In the genomic region with DNA sequence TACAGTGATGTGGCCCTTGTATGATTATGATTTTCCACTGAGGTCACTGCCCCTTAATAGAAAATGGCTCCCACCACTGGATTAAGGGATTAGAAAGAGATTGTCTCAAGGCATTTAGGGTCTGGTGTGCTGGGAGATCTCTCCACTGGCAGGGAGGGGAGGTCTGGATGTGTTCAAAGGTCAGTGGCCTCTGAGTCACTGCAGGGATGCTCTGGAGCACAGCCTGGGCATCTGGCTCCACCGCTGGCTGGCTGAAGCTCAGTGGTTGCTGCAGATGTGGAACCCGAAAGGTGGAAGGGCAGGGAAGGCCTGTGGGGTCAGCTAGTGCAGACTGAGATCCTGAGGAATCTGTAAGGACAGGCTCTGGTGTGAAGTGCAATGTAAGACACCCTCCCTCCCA, we compare ENCODE assay signal across 17 cellular contexts. TPM values are rescaled to one million over a fixed set of nuclear protein-coding genes. Genes with fewer than 3 reads are reported as not detected.
A peak's percentile ranks its signal among the peaks of the same experiment; 100 is the strongest.
DNase-seq lines count a peak whose midpoint lies in the region; ATAC-seq and TF ChIP-seq lines count a peak whose summit lies in the region.
"Had no signal": no experiment of that assay in that cellular context is flagged by ENCODE, and none has a peak within 500 bp of the region (broad histone marks: within the 10 kb centered on the region; RNA-seq: fewer than 3 reads in every experiment).

No MANE protein-coding gene starts in this region.

- H3K14ac ChIP-seq in mesenchymal stem cell (ENCODE audit: low read length in 2 of 2) = peak overlapping the region in 1 of 2 experiments; percentile 76

- H3K36me3 Mint-ChIP-seq in activated CD8-positive, alpha-beta T cell treated with anti-CD3 and anti-CD28 coated beads, Interleukin-2, amount 10 ng/mL, durations not matched to agents 7 days and 5 days (ENCODE audit: low read depth) = no peaks in the 10 kb centered on the region
- H3K36me3 Mint-ChIP-seq: IgD-negative memory B cell had no signal

- no peak overlapping the region for H4K8ac ChIP-seq in mesenchymal stem cell (ENCODE audit: low read length)

- H3K18ac ChIP-seq in mesenchymal stem cell (ENCODE audit: low read depth in 1 of 2, low read length in 2 of 2) = peak overlapping the region; percentile 58 to 63

- no peak overlapping the region for H3K4me3 Mint-ChIP-seq in activated CD8-positive, alpha-beta T cell treated with anti-CD3 and anti-CD28 coated beads, Interleukin-2, amount 10 ng/mL, durations not matched to agents 7 days and 5 days

- H3K27ac ChIP-seq in coronary artery (no peak overlapping the region), mesenchymal stem cell (ENCODE audit: low read length, poor library complexity, severe bottlenecking) (no peak overlapping the region), smooth muscle cell (ENCODE audit: low read depth) (peak overlapping the region; percentile 93), substantia nigra (ENCODE audit: low read depth, low read length, poor library complexity, severe bottlenecking) (no peak overlapping the region)
- H3K27ac ChIP-seq: SJSA1 had no signal

- CTCF ChIA-PET in activated CD8-positive, alpha-beta T cell treated with anti-CD3 and anti-CD28 coated beads, Interleukin-2, amount 10 ng/mL, durations not matched to agents 7 days and 5 days (lab: Charles Lee) = no interaction called here

- no peaks in the 10 kb centered on the region for H3K9me3 Mint-ChIP-seq in activated CD8-positive, alpha-beta T cell treated with anti-CD3 and anti-CD28 coated beads, Interleukin-2, amount 10 ng/mL, durations not matched to agents 7 days and 5 days (ENCODE audit: insufficient read depth)
- H3K9me3 Mint-ChIP-seq: IgD-negative memory B cell had no signal

- no peaks in the 10 kb centered on the region for H3K9me3 ChIP-seq in MG63
- no peaks in the 10 kb centered on the region for H3K9me3 ChIP-seq in mesenchymal stem cell (ENCODE audit: control insufficient read depth, low read length)
- H3K9me3 ChIP-seq in smooth muscle cell (replicated peaks; ENCODE audit: low read depth) = no peaks in the 10 kb centered on the region
- H3K9me3 ChIP-seq: SJSA1 had no signal

- peaks cover 10% of the 10 kb centered on the region for H3K27me3 Mint-ChIP-seq in activated CD8-positive, alpha-beta T cell treated with anti-CD3 and anti-CD28 coated beads, Interleukin-2, amount 10 ng/mL, durations not matched to agents 7 days and 5 days (ENCODE audit: low read depth)

- H3K23ac ChIP-seq in mesenchymal stem cell (ENCODE audit: low read length in 2 of 2) = no peak overlapping the region

- peaks cover 9% of the 10 kb centered on the region for H3K4me1 Mint-ChIP-seq in activated CD8-positive, alpha-beta T cell treated with anti-CD3 and anti-CD28 coated beads, Interleukin-2, amount 10 ng/mL, durations not matched to agents 7 days and 5 days (ENCODE audit: low read depth)
- H3K4me1 Mint-ChIP-seq: IgD-negative memory B cell had no signal

- H3K4me2 ChIP-seq in mesenchymal stem cell (ENCODE audit: low read length, poor library complexity, severe bottlenecking) (no peak overlapping the region), smooth muscle cell (peak overlapping the region; percentile 38)

- WGBS in mesenchymal stem cell = 52% methylated on average over 2 of the region's 2 CpGs
- 15% methylated on average over 2 of the region's 2 CpGs for WGBS in smooth muscle cell (ENCODE audit: low lambda C conversion rate)

- TF ChIP-seq CTCF in coronary artery (IDR thresholded peaks at IDR 0.05) (no peak), smooth muscle cell (IDR thresholded peaks at IDR 0.05; ENCODE audit: borderline replicate concordance, insufficient read depth, poor library complexity, severe bottlenecking) (no peak)

- H3K9ac ChIP-seq in mesenchymal stem cell (ENCODE audit: low read length) (peak overlapping the region; percentile 10), smooth muscle cell (ENCODE audit: low read depth) (no peak overlapping the region)

- POLR2A ChIA-PET in activated CD8-positive, alpha-beta T cell treated with anti-CD3 and anti-CD28 coated beads, Interleukin-2, amount 10 ng/mL, durations not matched to agents 7 days and 5 days (lab: Charles Lee) = no interaction called here

- DNase-seq in MG63 (peak; percentile 82), coronary artery (ENCODE audit: low spot score) (peak; percentile 57), mesenchymal stem cell (peak; percentile 18), smooth muscle cell (lab: John Stamatoyannopoulos, UW; ENCODE audit: unreplicated experiment) (no peak), substantia nigra (lab: John Stamatoyannopoulos, UW) (no peak), NCI-H146 treated with DMSO at 0.1 percent for 48 hours (lab: John Stamatoyannopoulos, UW; ENCODE audit: unreplicated experiment) (no peak)
- DNase-seq in activated CD8-positive, alpha-beta T cell treated with anti-CD3 and anti-CD28 coated beads, Interleukin-2, amount 10 ng/mL, durations not matched to agents 7 days and 5 days = no peak
- DNase-seq: COR-L47, DMS153, Kasumi-1, NCI-H1417, NCI-H1930, NCI-H446 treated with DMSO at 0.1 percent for 48 hours, PC-3 had no signal

- H3K79me1 ChIP-seq in mesenchymal stem cell (replicated peaks; ENCODE audit: low read length, poor library complexity, severe bottlenecking) = no peaks in the 10 kb centered on the region

- no peak overlapping the region for H3K4ac ChIP-seq in mesenchymal stem cell (ENCODE audit: low read depth in 1 of 2, low read length in 2 of 2)

- peak overlapping the region; percentile 19 to 21 for H2BK12ac ChIP-seq in mesenchymal stem cell (ENCODE audit: low read length in 2 of 2)

- no peak overlapping the region for H2BK120ac ChIP-seq in mesenchymal stem cell (ENCODE audit: low read depth, low read length)

- H4K91ac ChIP-seq in mesenchymal stem cell (ENCODE audit: low read length) = no peak overlapping the region

- H3K4me3 ChIP-seq in MG63 = no peak overlapping the region
- H3K4me3 ChIP-seq in coronary artery = no peak overlapping the region
- H3K4me3 ChIP-seq in mesenchymal stem cell (ENCODE audit: insufficient read depth in 1 of 2, low read depth in 1 of 2, low read length in 2 of 2) = peak overlapping the region in 1 of 2 experiments; percentile 5
- no peak overlapping the region for H3K4me3 ChIP-seq in smooth muscle cell
- H3K4me3 ChIP-seq: SJSA1 had no signal

- no peak overlapping the region for H2BK5ac ChIP-seq in mesenchymal stem cell (ENCODE audit: low read depth, low read length, poor library complexity, severe bottlenecking)

- no peak overlapping the region for H2AK5ac ChIP-seq in mesenchymal stem cell (ENCODE audit: low read length, severe bottlenecking)

- no peaks in the 10 kb centered on the region for H3K27me3 ChIP-seq in MG63
- H3K27me3 ChIP-seq in mesenchymal stem cell (ENCODE audit: control insufficient read depth in 1 of 2, insufficient read depth in 1 of 2, low read length in 2 of 2) = no peaks in the 10 kb centered on the region
- H3K27me3 ChIP-seq in smooth muscle cell (ENCODE audit: low read depth) = no peaks in the 10 kb centered on the region

- H3K27ac Mint-ChIP-seq in activated CD8-positive, alpha-beta T cell treated with anti-CD3 and anti-CD28 coated beads, Interleukin-2, amount 10 ng/mL, durations not matched to agents 7 days and 5 days = no peak overlapping the region
- H3K27ac Mint-ChIP-seq: IgD-negative memory B cell had no signal

- H2BK15ac ChIP-seq in mesenchymal stem cell (ENCODE audit: low read depth, poor library complexity, severe bottlenecking) = no peak overlapping the region

- no peaks in the 10 kb centered on the region for H4K20me1 ChIP-seq in smooth muscle cell (ENCODE audit: low read depth)

- ATAC-seq in activated CD8-positive, alpha-beta T cell treated with anti-CD3 and anti-CD28 coated beads, Interleukin-2, amount 10 ng/mL, durations not matched to agents 7 days and 5 days = no peak
- ATAC-seq: PC-3 had no signal

- peaks cover 4% of the 10 kb centered on the region for H3K4me1 ChIP-seq in mesenchymal stem cell (ENCODE audit: control insufficient read depth, insufficient read depth, low read depth, low read length)
- peaks cover 22% of the 10 kb centered on the region for H3K4me1 ChIP-seq in smooth muscle cell (ENCODE audit: low read depth)
- H3K4me1 ChIP-seq: SJSA1 had no signal

- H3K79me2 ChIP-seq in smooth muscle cell (ENCODE audit: low read depth) = no peaks in the 10 kb centered on the region

- H3F3A ChIP-seq in smooth muscle cell (ENCODE audit: low read depth) = peaks cover 30% of the 10 kb centered on the region

- H3K36me3 ChIP-seq in MG63 = no peaks in the 10 kb centered on the region
- H3K36me3 ChIP-seq in mesenchymal stem cell (ENCODE audit: control insufficient read depth in 1 of 2, insufficient read depth in 2 of 2, low read depth in 1 of 2, low read length in 2 of 2) = peaks cover 0 to 3% of the 10 kb centered on the region in 2 experiments
- no peaks in the 10 kb centered on the region for H3K36me3 ChIP-seq in smooth muscle cell (ENCODE audit: low read depth)
- H3K36me3 ChIP-seq: SJSA1 had no signal

- H2AFZ ChIP-seq in mesenchymal stem cell (ENCODE audit: low read depth, low read length) (no peak overlapping the region), smooth muscle cell (ENCODE audit: low read depth) (no peak overlapping the region)

RNA-seq across cellular contexts. Expression of a gene that starts 18.3 kb away (rescaled TPM):
- total RNA-seq in MG63 (2014; rRNA removed; shearing (Covaris generic); ENCODE audit: low replicate concordance) = 3.5 and 4.8 TPM in 2 replicates
- 2.1 TPM for polyA plus RNA-seq in mesenchymal stem cell (2013, experiment 1 of 2)
- polyA plus RNA-seq in mesenchymal stem cell (2013, experiment 2 of 2) = 2.4 TPM
- total RNA-seq in smooth muscle cell = 45.4 TPM in 2 replicates
- polyA plus RNA-seq in smooth muscle cell = 53.6 and 74.7 TPM in 2 replicates
- not detected for total RNA-seq in activated CD8-positive, alpha-beta T cell treated with anti-CD3 and anti-CD28 coated beads, Interleukin-2, amount 10 ng/mL, durations not matched to agents 7 days and 5 days
- total RNA-seq: HT-29, PC-3, SJSA1 had no signal
- polyA plus RNA-seq: IgD-negative memory B cell had no signal

RNA-seq across cellular contexts. Expression of a gene that starts 24.7 kb away (rescaled TPM):
- not detected in 2 replicates for total RNA-seq in MG63 (2014; rRNA removed; shearing (Covaris generic); ENCODE audit: low replicate concordance)
- under 0.01 TPM for polyA plus RNA-seq in mesenchymal stem cell (2013, experiment 1 of 2)
- not detected for polyA plus RNA-seq in mesenchymal stem cell (2013, experiment 2 of 2)
- total RNA-seq in smooth muscle cell = 0.04 TPM in 1 of 2 replicates, not detected in the other
- polyA plus RNA-seq in smooth muscle cell = not detected in 2 replicates
- under 1 TPM; 0.39 to 0.50 TPM for total RNA-seq in activated CD8-positive, alpha-beta T cell treated with anti-CD3 and anti-CD28 coated beads, Interleukin-2, amount 10 ng/mL, durations not matched to agents 7 days and 5 days
- total RNA-seq: HT-29, PC-3, SJSA1 had no signal

RNA-seq across cellular contexts. Expression of a gene that starts 29.1 kb away (rescaled TPM):
- not detected in 2 replicates for total RNA-seq in MG63 (2014; rRNA removed; shearing (Covaris generic); ENCODE audit: low replicate concordance)
- polyA plus RNA-seq in mesenchymal stem cell (2013, experiment 1 of 2) = 0.58 TPM
- polyA plus RNA-seq in mesenchymal stem cell (2013, experiment 2 of 2) = 0.75 TPM
- 0.67 TPM in 1 of 2 replicates, not detected in the other for total RNA-seq in smooth muscle cell
- 0.51 and 1.7 TPM in 2 replicates for polyA plus RNA-seq in smooth muscle cell
- not detected for total RNA-seq in activated CD8-positive, alpha-beta T cell treated with anti-CD3 and anti-CD28 coated beads, Interleukin-2, amount 10 ng/mL, durations not matched to agents 7 days and 5 days
- total RNA-seq: HT-29, PC-3, SJSA1 had no signal
- polyA plus RNA-seq: IgD-negative memory B cell had no signal

Comparison
In these comparisons a context has a peak if more than half of its experiments do, and no peak if none do; other contexts are left out.
1. DNase-seq: peak in MG63 (single experiment), coronary artery (single experiment) and mesenchymal stem cell (single experiment); none in smooth muscle cell (single experiment), substantia nigra (0 of 49), NCI-H146 treated with DMSO at 0.1 percent for 48 hours (single experiment) and activated CD8-positive, alpha-beta T cell treated with anti-CD3 and anti-CD28 coated beads, Interleukin-2, amount 10 ng/mL, durations not matched to agents 7 days and 5 days (single experiment).